Comparison of ENCODE assay signal across 19 cellular contexts in genomic region chr11:48058777-48059176, GRCh38.
DNase-seq lines count a peak whose midpoint lies in the region; ATAC-seq and TF ChIP-seq lines count a peak whose summit lies in the region.
"Had no signal": no experiment of that assay in that cellular context is flagged by ENCODE, and none has a peak within 500 bp of the region (broad histone marks: within the 10 kb centered on the region; RNA-seq: fewer than 3 reads in every experiment).

No MANE protein-coding gene starts in this region.

- H3K79me1 ChIP-seq in neuronal stem cell (ENCODE audit: low read depth, low read length) = peaks cover 2% of the 10 kb centered on the region

- CTCF ChIA-PET in activated CD4-positive, alpha-beta T cell treated with anti-CD3 and anti-CD28 coated beads for 36 hours (lab: Charles Lee) = no interaction called here
- CTCF ChIA-PET in CD8-positive, alpha-beta T cell (lab: Charles Lee) = interaction anchor here (1.6 to 4.5 kb wide), 4 partner anchors 50 to 124 kb away, joined by 4 to 32 read pairs (median 5); no protein-coding TSS in a partner anchor

- H3K4me1 Mint-ChIP-seq in activated CD4-positive, alpha-beta T cell treated with anti-CD3 and anti-CD28 coated beads for 36 hours = peaks cover 82% of the 10 kb centered on the region
- peaks cover 76% of the 10 kb centered on the region for H3K4me1 Mint-ChIP-seq in CD8-positive, alpha-beta T cell (ENCODE audit: low read depth)
- peaks cover 83% of the 10 kb centered on the region for H3K4me1 Mint-ChIP-seq in activated T-helper 2 cell treated with anti-CD3 and anti-CD28 coated beads, Interferon-gamma antibody, Interleukin-2, Interleukin-4, amounts not matched to agents 10 μg/mL and 5 μg/mL and 100 μg/mL, durations not matched to agents 14 hours and 24 hours and 36 hours (ENCODE audit: low read depth)

- no peak overlapping the region for H3K4me2 ChIP-seq in neuronal stem cell (ENCODE audit: insufficient read depth, low read length, poor library complexity, severe bottlenecking)

- no peak overlapping the region for H2BK5ac ChIP-seq in neuronal stem cell (ENCODE audit: low read length)

- no peak overlapping the region for H3K27ac ChIP-seq in CD8-positive, alpha-beta T cell (ENCODE audit: low read depth, low read length)
- no peak overlapping the region for H3K27ac ChIP-seq in neuronal stem cell (replicated peaks; ENCODE audit: low read length)
- H3K27ac ChIP-seq: body of pancreas, ovary, sigmoid colon, transverse colon had no signal

- H3K27me3 Mint-ChIP-seq in activated CD4-positive, alpha-beta T cell treated with anti-CD3 and anti-CD28 coated beads for 36 hours = no peaks in the 10 kb centered on the region
- H3K27me3 Mint-ChIP-seq in CD8-positive, alpha-beta T cell (ENCODE audit: low read depth) = no peaks in the 10 kb centered on the region
- H3K27me3 Mint-ChIP-seq in activated T-helper 2 cell treated with anti-CD3 and anti-CD28 coated beads, Interferon-gamma antibody, Interleukin-2, Interleukin-4, amounts not matched to agents 10 μg/mL and 5 μg/mL and 100 μg/mL, durations not matched to agents 14 hours and 24 hours and 36 hours (ENCODE audit: low read depth) = no peaks in the 10 kb centered on the region

- no peak for DNase-seq in activated CD4-positive, alpha-beta T cell treated with anti-CD3 and anti-CD28 coated beads for 36 hours
- no peak for DNase-seq in activated CD4-positive, alpha-beta T cell treated with anti-CD3 and anti-CD28 coated beads, Interleukin-2, amount 50 U/mL, for 4 hours
- DNase-seq in CD8-positive, alpha-beta T cell = no peak
- no peak for DNase-seq in activated T-helper 2 cell treated with anti-CD3 and anti-CD28 coated beads, Interferon-gamma antibody, Interleukin-2, Interleukin-4, amounts not matched to agents 10 μg/mL and 5 μg/mL and 100 μg/mL, durations not matched to agents 14 hours and 24 hours and 36 hours (ENCODE audit: low spot score)
- DNase-seq in neuronal stem cell (ENCODE audit: low spot score) (no peak), Ammon's horn (ENCODE audit: low spot score) (no peak), left colon (no peak)
- DNase-seq: activated CD8-positive, alpha-beta memory T cell treated with anti-CD3 and anti-CD28 coated beads for 24 hours; BE2C; body of pancreas; GDM1; left ventricle myocardium superior; NCI-H1092 treated with DMSO at 0.1 percent for 48 hours; NCI-H510A; ovary; sigmoid colon; stimulated activated naive CD8-positive, alpha-beta T cell treated with anti-CD3 and anti-CD28 coated beads, Interleukin-15, Interleukin-2, amounts not matched to agents 100 U/mL and 50 U/mL, for 24 hours; transverse colon had no signal

- WGBS in neuronal stem cell (ENCODE audit: extremely low coverage in 2 of 2, insufficient read length in 2 of 2, insufficient replicate concordance in 1 of 2), 2 donors = no CpG with 5 or more reads among the region's 11 CpGs

- TF ChIP-seq CTCF in CD8-positive, alpha-beta T cell (IDR thresholded peaks at IDR 0.05) = no peak

- no peak overlapping the region for H3K4me3 ChIP-seq in CD8-positive, alpha-beta T cell (ENCODE audit: low read depth, low read length)
- no peak overlapping the region for H3K4me3 ChIP-seq in neuronal stem cell (ENCODE audit: low read length in 2 of 2)
- H3K4me3 ChIP-seq: body of pancreas, ovary, sigmoid colon, transverse colon had no signal

- no peak overlapping the region for H4K8ac ChIP-seq in neuronal stem cell (ENCODE audit: low read depth, low read length)

- H3K23ac ChIP-seq in neuronal stem cell (ENCODE audit: low read depth, low read length, poor library complexity) = no peak overlapping the region

- H2AK5ac ChIP-seq in neuronal stem cell (ENCODE audit: low read depth, low read length) = no peak overlapping the region

- peak overlapping the region; percentile 72 for H3K27ac Mint-ChIP-seq in activated CD4-positive, alpha-beta T cell treated with anti-CD3 and anti-CD28 coated beads for 36 hours
- no peak overlapping the region for H3K27ac Mint-ChIP-seq in CD8-positive, alpha-beta T cell
- peak overlapping the region; percentile 91 for H3K27ac Mint-ChIP-seq in activated T-helper 2 cell treated with anti-CD3 and anti-CD28 coated beads, Interferon-gamma antibody, Interleukin-2, Interleukin-4, amounts not matched to agents 10 μg/mL and 5 μg/mL and 100 μg/mL, durations not matched to agents 14 hours and 24 hours and 36 hours

- H2AFZ ChIP-seq in neuronal stem cell (ENCODE audit: low read length) = no peak overlapping the region

- ATAC-seq in activated CD4-positive, alpha-beta T cell treated with anti-CD3 and anti-CD28 coated beads for 36 hours = no peak
- ATAC-seq in CD8-positive, alpha-beta T cell = no peak
- ATAC-seq in GM18519 (IDR thresholded peaks at IDR 0.05; ENCODE audit: low FRiP score, unreplicated experiment) = no peak
- no peak for ATAC-seq in left colon
- ATAC-seq: body of pancreas; left ventricle myocardium superior; stimulated activated naive CD8-positive, alpha-beta T cell treated with anti-CD3 and anti-CD28 coated beads, Interleukin-15, Interleukin-2, amounts not matched to agents 100 U/mL and 50 U/mL, for 24 hours had no signal

- no peak overlapping the region for H2BK15ac ChIP-seq in neuronal stem cell (ENCODE audit: low read length)

- H3K27me3 ChIP-seq in CD8-positive, alpha-beta T cell (ENCODE audit: insufficient read depth, low read length) = no peaks in the 10 kb centered on the region
- no peaks in the 10 kb centered on the region for H3K27me3 ChIP-seq in neuronal stem cell (ENCODE audit: control insufficient read depth in 3 of 3, insufficient read depth in 3 of 3, low read depth in 1 of 3, low read length in 3 of 3)
- H3K27me3 ChIP-seq: BE2C, body of pancreas, ovary, sigmoid colon, transverse colon had no signal

- H3K9me3 Mint-ChIP-seq in activated CD4-positive, alpha-beta T cell treated with anti-CD3 and anti-CD28 coated beads for 36 hours (ENCODE audit: low read depth) = no peaks in the 10 kb centered on the region
- no peaks in the 10 kb centered on the region for H3K9me3 Mint-ChIP-seq in CD8-positive, alpha-beta T cell
- H3K9me3 Mint-ChIP-seq in activated T-helper 2 cell treated with anti-CD3 and anti-CD28 coated beads, Interferon-gamma antibody, Interleukin-2, Interleukin-4, amounts not matched to agents 10 μg/mL and 5 μg/mL and 100 μg/mL, durations not matched to agents 14 hours and 24 hours and 36 hours = no peaks in the 10 kb centered on the region

- no peak overlapping the region for H3K9ac ChIP-seq in neuronal stem cell (ENCODE audit: low read depth, low read length, poor library complexity)

- peak overlapping the region; percentile 87 for H3K14ac ChIP-seq in neuronal stem cell (ENCODE audit: low read length)

- H2BK12ac ChIP-seq in neuronal stem cell (ENCODE audit: low read length) = no peak overlapping the region

- intact Hi-C loops in activated CD4-positive, alpha-beta T cell treated with anti-CD3 and anti-CD28 coated beads for 36 hours (cut with DNase I, micrococcal nuclease) = no loop called here
- intact Hi-C loops in CD8-positive, alpha-beta T cell (cut with DNase I, micrococcal nuclease) = loop anchor here (5.0 kb wide), 3 partner anchors 49 to 106 kb away; partner anchors contain the start of gene PTPRJ (in 1 of the 2)
- intact Hi-C loops in activated T-helper 2 cell treated with anti-CD3 and anti-CD28 coated beads, Interferon-gamma antibody, Interleukin-2, Interleukin-4, amounts not matched to agents 10 μg/mL and 5 μg/mL and 100 μg/mL, durations not matched to agents 14 hours and 24 hours and 36 hours (cut with micrococcal nuclease) = loop anchor here (5.0 kb wide), 2 partner anchors 126 to 196 kb away; no protein-coding TSS in a partner anchor
- intact Hi-C loops in left colon (cut with DNase I, micrococcal nuclease) = no loop called here

- peaks cover 15% of the 10 kb centered on the region for H3K36me3 Mint-ChIP-seq in activated CD4-positive, alpha-beta T cell treated with anti-CD3 and anti-CD28 coated beads for 36 hours (ENCODE audit: low read depth)
- H3K36me3 Mint-ChIP-seq in CD8-positive, alpha-beta T cell = peaks cover 2% of the 10 kb centered on the region
- peaks cover 39% of the 10 kb centered on the region for H3K36me3 Mint-ChIP-seq in activated T-helper 2 cell treated with anti-CD3 and anti-CD28 coated beads, Interferon-gamma antibody, Interleukin-2, Interleukin-4, amounts not matched to agents 10 μg/mL and 5 μg/mL and 100 μg/mL, durations not matched to agents 14 hours and 24 hours and 36 hours (ENCODE audit: low read depth)

- no peaks in the 10 kb centered on the region for H3K9me3 ChIP-seq in CD8-positive, alpha-beta T cell (ENCODE audit: low read length)
- H3K9me3 ChIP-seq in neuronal stem cell (replicated peaks in 1 of 2; ENCODE audit: control insufficient read depth in 2 of 2, insufficient read depth in 1 of 2, low read depth in 1 of 2, low read length in 2 of 2) = no peaks in the 10 kb centered on the region
- H3K9me3 ChIP-seq: BE2C, body of pancreas, ovary, sigmoid colon, transverse colon had no signal

- no peak overlapping the region for H3K4ac ChIP-seq in neuronal stem cell (ENCODE audit: low read length)

- no peak overlapping the region for H2BK120ac ChIP-seq in neuronal stem cell (ENCODE audit: low read depth, low read length)

- no peak overlapping the region for H4K91ac ChIP-seq in neuronal stem cell (ENCODE audit: low read depth, low read length, poor library complexity)

- POLR2A ChIA-PET in activated CD4-positive, alpha-beta T cell treated with anti-CD3 and anti-CD28 coated beads for 36 hours (lab: Charles Lee) = no interaction called here
- POLR2A ChIA-PET in CD8-positive, alpha-beta T cell (lab: Charles Lee) = interaction anchor here (1.1 to 1.5 kb wide), 2 partner anchors 91 to 126 kb away, joined by 3 read pairs; no protein-coding TSS in a partner anchor

- H3K4me1 ChIP-seq in CD8-positive, alpha-beta T cell (ENCODE audit: insufficient read depth, low read length) = peaks cover 50% of the 10 kb centered on the region
- H3K4me1 ChIP-seq in neuronal stem cell (ENCODE audit: control insufficient read depth in 2 of 2, insufficient read depth in 1 of 2, low read depth in 1 of 2, low read length in 2 of 2) = peaks cover 10 to 20% of the 10 kb centered on the region in 2 donors
- H3K4me1 ChIP-seq: BE2C had no signal

- no peak overlapping the region for H3K4me3 Mint-ChIP-seq in activated CD4-positive, alpha-beta T cell treated with anti-CD3 and anti-CD28 coated beads for 36 hours
- H3K4me3 Mint-ChIP-seq in CD8-positive, alpha-beta T cell = peak overlapping the region; percentile 46
- H3K4me3 Mint-ChIP-seq in activated T-helper 2 cell treated with anti-CD3 and anti-CD28 coated beads, Interferon-gamma antibody, Interleukin-2, Interleukin-4, amounts not matched to agents 10 μg/mL and 5 μg/mL and 100 μg/mL, durations not matched to agents 14 hours and 24 hours and 36 hours (ENCODE audit: low read depth) = peak overlapping the region; percentile 30

- H3K36me3 ChIP-seq in CD8-positive, alpha-beta T cell (ENCODE audit: insufficient read depth, low read length) = no peaks in the 10 kb centered on the region
- no peaks in the 10 kb centered on the region for H3K36me3 ChIP-seq in neuronal stem cell (replicated peaks in 1 of 2; ENCODE audit: control insufficient read depth in 2 of 2, insufficient read depth in 2 of 2, low read length in 2 of 2)
- H3K36me3 ChIP-seq: BE2C, ovary, sigmoid colon, transverse colon had no signal

- H3K18ac ChIP-seq in neuronal stem cell (ENCODE audit: low read length) = peak overlapping the region; percentile 32

Comparison
In these comparisons a context has a peak if more than half of its experiments do, and no peak if none do; other contexts are left out.
1. intact Hi-C loops: an anchor here in CD8-positive, alpha-beta T cell (5.0 kb wide) and activated T-helper 2 cell treated with anti-CD3 and anti-CD28 coated beads, Interferon-gamma antibody, Interleukin-2, Interleukin-4, amounts not matched to agents 10 μg/mL and 5 μg/mL and 100 μg/mL, durations not matched to agents 14 hours and 24 hours and 36 hours (5.0 kb wide); none called in activated CD4-positive, alpha-beta T cell treated with anti-CD3 and anti-CD28 coated beads for 36 hours and left colon.